25 cellular contexts compared by ENCODE assay signal in genomic region chr10:78948616-78949015, GRCh38.
DNase-seq lines count a peak whose midpoint lies in the region; ATAC-seq and TF ChIP-seq lines count a peak whose summit lies in the region.
"Had no signal": no experiment of that assay in that cellular context is flagged by ENCODE, and none has a peak within 500 bp of the region (broad histone marks: within the 10 kb centered on the region; RNA-seq: fewer than 3 reads in every experiment).

No MANE protein-coding gene starts in this region.

- no peak for TF ChIP-seq POLR2A in IMR-90 (IDR thresholded peaks at IDR 0.05; ENCODE audit: low read depth, low read length)

- H2AFZ ChIP-seq in IMR-90 (replicated peaks; ENCODE audit: low read length, poor library complexity) (no peak overlapping the region), neuronal stem cell (ENCODE audit: low read length) (no peak overlapping the region)
- H2AFZ ChIP-seq: neural progenitor cell had no signal

- H2BK15ac ChIP-seq in IMR-90 (ENCODE audit: low read depth, low read length) = no peak overlapping the region
- H2BK15ac ChIP-seq in neuronal stem cell (ENCODE audit: low read length) = peak overlapping the region; percentile 61

- dilution Hi-C loops in IMR-90 (cut with HindIII; ENCODE audit: low sequenced_read_pairs, unreplicated experiment) = no loop called here

- H3K36me3 ChIP-seq in IMR-90 (ENCODE audit: control insufficient read depth, insufficient read depth, low read length) (no peaks in the 10 kb centered on the region), neuronal stem cell (replicated peaks in 1 of 2; ENCODE audit: control insufficient read depth in 2 of 2, insufficient read depth in 2 of 2, low read length in 2 of 2) (no peaks in the 10 kb centered on the region)
- H3K36me3 ChIP-seq: adrenal gland, neural progenitor cell, right atrium auricular region, transverse colon had no signal

- H3K23ac ChIP-seq in IMR-90 (ENCODE audit: low read depth, low read length) = no peak overlapping the region
- peak overlapping the region; percentile 75 for H3K23ac ChIP-seq in neuronal stem cell (ENCODE audit: low read depth, low read length, poor library complexity)

- TF ChIP-seq CTCF in IMR-90 (conservative IDR thresholded peaks at IDR 0.05; ENCODE audit: low read depth, low read length) (no peak), omental fat pad (IDR thresholded peaks at IDR 0.05) (no peak)

- H2BK20ac ChIP-seq in IMR-90 (ENCODE audit: low read depth, low read length) = no peak overlapping the region; the same call in 1 of the 2 replicates

- H2BK5ac ChIP-seq in IMR-90 (ENCODE audit: low read depth, low read length, poor library complexity, severe bottlenecking) (no peak overlapping the region), neuronal stem cell (ENCODE audit: low read length) (no peak overlapping the region)

- WGBS in IMR-90 (ENCODE audit: extremely low coverage in 2 of 2, insufficient read length in 1 of 2), 2 experiments = 86% methylated on average over 3 of the region's 6 CpGs; no CpG with 5 or more reads in 1 of the 2 experiments
- no CpG with 5 or more reads among the region's 6 CpGs for WGBS in neuronal stem cell (ENCODE audit: extremely low coverage in 2 of 2, insufficient read length in 2 of 2, insufficient replicate concordance in 1 of 2), 2 donors

- H2BK12ac ChIP-seq in neuronal stem cell (ENCODE audit: low read length) = peak overlapping the region; percentile 77

- no peak overlapping the region for H3K27ac ChIP-seq in IMR-90 (ENCODE audit: insufficient read depth, low read length)
- H3K27ac ChIP-seq in neuronal stem cell (replicated peaks; ENCODE audit: low read length) = no peak overlapping the region
- H3K27ac ChIP-seq: adrenal gland, neural progenitor cell, right atrium auricular region, transverse colon had no signal

- no peak overlapping the region for H3K56ac ChIP-seq in IMR-90 (ENCODE audit: extremely low read depth, insufficient read depth, low read length)

- H4K8ac ChIP-seq in IMR-90 (ENCODE audit: low read depth in 2 of 2, low read length in 2 of 2) (no peak overlapping the region), neuronal stem cell (ENCODE audit: low read depth, low read length) (no peak overlapping the region)

- peaks cover 43% of the 10 kb centered on the region for H3K4me1 ChIP-seq in IMR-90 (ENCODE audit: control insufficient read depth, insufficient read depth, low read length)
- peaks cover 0 to 5% of the 10 kb centered on the region in 2 donors for H3K4me1 ChIP-seq in neuronal stem cell (ENCODE audit: control insufficient read depth in 2 of 2, insufficient read depth in 1 of 2, low read depth in 1 of 2, low read length in 2 of 2)
- H3K4me1 ChIP-seq: neural progenitor cell had no signal

- H3K4ac ChIP-seq in IMR-90 (ENCODE audit: low read depth, low read length) (peak overlapping the region; percentile 32; the same call in 1 of the 2 replicates), neuronal stem cell (ENCODE audit: low read length) (no peak overlapping the region)

- H2AK5ac ChIP-seq in IMR-90 (ENCODE audit: low read depth, low read length) (peak overlapping the region; percentile 57; the same call in 1 of the 2 replicates), neuronal stem cell (ENCODE audit: low read depth, low read length) (peak overlapping the region; percentile 46)

- H2BK120ac ChIP-seq in IMR-90 (ENCODE audit: low read depth, low read length) = peak overlapping the region; percentile 38; the same call in 1 of the 2 replicates
- H2BK120ac ChIP-seq in neuronal stem cell (ENCODE audit: low read depth, low read length) = no peak overlapping the region

- H3K4me3 ChIP-seq in IMR-90 (ENCODE audit: insufficient read depth, low read depth, low read length) (no peak overlapping the region), neuronal stem cell (ENCODE audit: low read length in 2 of 2) (no peak overlapping the region)
- H3K4me3 ChIP-seq: adrenal gland, neural progenitor cell, right atrium auricular region, transverse colon had no signal

- CTCF ChIA-PET in IMR-90 (lab: Yijun Ruan, JAX) = no interaction called here

- no peak overlapping the region for H4K5ac ChIP-seq in IMR-90 (ENCODE audit: low read depth, low read length)

- no TSS peak for BruUV-seq in IMR-90 (replicated peaks; lab: Mats Ljungman, UMichigan)

- intact Hi-C loops in IMR-90 (cut with micrococcal nuclease) = loop anchor here (5.0 to 10.0 kb wide), 3 partner anchors 119 to 284 kb away; partner anchors contain the start of gene ZMIZ1

- H3K79me1 ChIP-seq in IMR-90 (ENCODE audit: low read depth in 1 of 2, low read length in 2 of 2) (no peaks in the 10 kb centered on the region), neuronal stem cell (ENCODE audit: low read depth, low read length) (no peaks in the 10 kb centered on the region)

- H2AK9ac ChIP-seq in IMR-90 (replicated peaks; ENCODE audit: low read depth, low read length, poor library complexity) = no peak overlapping the region

- H4K20me1 ChIP-seq in IMR-90 (ENCODE audit: insufficient read depth, low read length) = peaks cover 5% of the 10 kb centered on the region; the same call in 1 of the 2 replicates

- ATAC-seq in IMR-90 (ENCODE audit: low read depth) (no peak), omental fat pad (ENCODE audit: low FRiP score) (no peak), HG02571 (IDR thresholded peaks at IDR 0.05; ENCODE audit: unreplicated experiment) (no peak)
- ATAC-seq: activated CD8-positive, alpha-beta T cell treated with anti-CD3 and anti-CD28 coated beads, Interleukin-2, amount 10 ng/mL, durations not matched to agents 7 days and 5 days; effector memory CD8-positive, alpha-beta T cell; Panc1 had no signal

- no peak overlapping the region for H3K9ac ChIP-seq in IMR-90 (ENCODE audit: low read depth, low read length)
- no peak overlapping the region for H3K9ac ChIP-seq in neuronal stem cell (ENCODE audit: low read depth, low read length, poor library complexity)
- H3K9ac ChIP-seq: neural progenitor cell had no signal

- H3K18ac ChIP-seq in IMR-90 (ENCODE audit: low read depth, low read length) (no peak overlapping the region; the same call in 1 of the 2 replicates), neuronal stem cell (ENCODE audit: low read length) (peak overlapping the region; percentile 80)

- in situ Hi-C loops in IMR-90 (cut with MboI; ENCODE audit: low sequenced_read_pairs) = no loop called here

- peaks cover 36% of the 10 kb centered on the region for H3K9me1 ChIP-seq in IMR-90 (ENCODE audit: insufficient read depth, low read length)

- no peak for TF ChIP-seq RAD21 in IMR-90 (IDR thresholded peaks at IDR 0.05; ENCODE audit: low read length)

- POLR2A ChIA-PET in IMR-90 (lab: Charles Lee; ENCODE audit: unreplicated experiment) = no interaction called here

- peaks cover 3% of the 10 kb centered on the region for H3K27me3 ChIP-seq in IMR-90 (ENCODE audit: control insufficient read depth, insufficient read depth, low read length)
- peaks cover 0 to 25% (median 0%) of the 10 kb centered on the region in 3 experiments for H3K27me3 ChIP-seq in neuronal stem cell (ENCODE audit: control insufficient read depth in 3 of 3, insufficient read depth in 3 of 3, low read depth in 1 of 3, low read length in 3 of 3)
- H3K27me3 ChIP-seq: adrenal gland, neural progenitor cell, right atrium auricular region, transverse colon had no signal

- no peaks in the 10 kb centered on the region for H3K9me3 ChIP-seq in IMR-90 (ENCODE audit: control insufficient read depth, insufficient read depth, low read length)
- peaks cover 0 to 3% of the 10 kb centered on the region in 2 donors for H3K9me3 ChIP-seq in neuronal stem cell (replicated peaks in 1 of 2; ENCODE audit: control insufficient read depth in 2 of 2, insufficient read depth in 1 of 2, low read depth in 1 of 2, low read length in 2 of 2)
- H3K9me3 ChIP-seq: adrenal gland, right atrium auricular region, transverse colon had no signal

- H4K91ac ChIP-seq in IMR-90 (ENCODE audit: insufficient read depth, low read depth, low read length) (0 out of 2 replicates have a peak overlapping the region, but pooled peaks have one; percentile 5), neuronal stem cell (ENCODE audit: low read depth, low read length, poor library complexity) (peak overlapping the region; percentile 7)

- H3K14ac ChIP-seq in IMR-90 (replicated peaks; ENCODE audit: low read depth, low read length) (peak overlapping the region; percentile 2; the same call in 1 of the 2 replicates), neuronal stem cell (ENCODE audit: low read length) (peak overlapping the region; percentile 32)

- H3K4me2 ChIP-seq in IMR-90 (ENCODE audit: low read depth, low read length) = no peak overlapping the region
- no peak overlapping the region for H3K4me2 ChIP-seq in neuronal stem cell (ENCODE audit: insufficient read depth, low read length, poor library complexity, severe bottlenecking)
- H3K4me2 ChIP-seq: neural progenitor cell had no signal

- DNase-seq in IMR-90 (no peak), RPMI7951 (ENCODE audit: low read depth) (peak; percentile 78), fibroblast of gingiva (ENCODE audit: low read depth) (peak; percentile 44), neuronal stem cell (ENCODE audit: low spot score) (no peak), putamen (ENCODE audit: low spot score) (no peak), omental fat pad (ENCODE audit: low spot score) (no peak), NCI-H187 treated with DMSO at 0.1 percent for 48 hours (lab: John Stamatoyannopoulos, UW) (no peak)
- DNase-seq: activated CD8-positive, alpha-beta T cell treated with anti-CD3 and anti-CD28 coated beads, Interleukin-2, amount 10 ng/mL, durations not matched to agents 7 days and 5 days; activated naive CD4-positive, alpha-beta T cell treated with anti-CD3 and anti-CD28 coated beads, Interleukin-2, amount 10 ng/mL, durations not matched to agents 7 days and 5 days; adrenal gland; AML-193; CD4-positive, CD25-positive, alpha-beta regulatory T cell; DND-41; effector memory CD8-positive, alpha-beta T cell; erythroblast; hypothalamus; immature natural killer cell; NCI-H524; stimulated activated CD4-positive, alpha-beta T cell treated with anti-CD3 and anti-CD28 coated beads, Interleukin-4, amount 100 ng/mL, for 1 hour; SW 1271; transverse colon had no signal

TF ChIP-seq in IMR-90, 13 proteins besides CTCF, POLR2A, EP300 and RAD21:
- no peak for TF ChIP-seq NFE2L2 (IDR thresholded peaks at IDR 0.05; ENCODE audit: low read depth, low read length)
- no peak for TF ChIP-seq ELK1 (IDR thresholded peaks at IDR 0.05; ENCODE audit: borderline replicate concordance, low read depth, low read length)

Comparison
In these comparisons a context has a peak if more than half of its experiments do, and no peak if none do; other contexts are left out.
1. DNase-seq: peak in RPMI7951 (single experiment) and fibroblast of gingiva (single experiment); none in IMR-90 (single experiment), neuronal stem cell (single experiment), putamen (single experiment), omental fat pad (single experiment) and NCI-H187 treated with DMSO at 0.1 percent for 48 hours (single experiment).